17 cellular contexts compared by ENCODE assay signal in genomic region chr17:77841742-77842141, GRCh38.
A peak's percentile ranks its signal among the peaks of the same experiment; 100 is the strongest.
DNase-seq lines count a peak whose midpoint lies in the region; ATAC-seq, FAIRE-seq and TF ChIP-seq lines count a peak whose summit lies in the region.
"Had no signal": no experiment of that assay in that cellular context is flagged by ENCODE, and none has a peak within 500 bp of the region (broad histone marks: within the 10 kb centered on the region; RNA-seq: fewer than 3 reads in every experiment).

No MANE protein-coding gene starts in this region.

- H3K27me3 ChIP-seq in DND-41 (ENCODE audit: insufficient read depth, low read length, poor library complexity) (no peaks in the 10 kb centered on the region), pancreas (no peaks in the 10 kb centered on the region), GM23338 (ENCODE audit: insufficient read depth) (no peaks in the 10 kb centered on the region)
- H3K27me3 ChIP-seq: vagina had no signal

- no peaks in the 10 kb centered on the region for H3K9me2 ChIP-seq in GM23338 (ENCODE audit: insufficient read depth)

- ATAC-seq in DND-41 (ENCODE audit: insufficient read depth, low read depth) (no peak), Right ventricle myocardium superior (ENCODE audit: poor library complexity) (peak; percentile 76), pancreas (peak in 3 of 4 donors; percentile 42 to 62 (median 48)), GM23338 (no peak), GM19023 (IDR thresholded peaks at IDR 0.05; ENCODE audit: unreplicated experiment) (no peak)

- no peak overlapping the region for H3K9ac ChIP-seq in DND-41 (ENCODE audit: low read depth, low read length)

- intact Hi-C loops in Right ventricle myocardium superior (cut with DNase I) = no loop called here
- intact Hi-C loops in pancreas (cut with DNase I) = no loop called here

- peak overlapping the region; percentile 9 for H3K27ac Mint-ChIP-seq in activated CD4-positive, alpha-beta T cell treated with anti-CD3 and anti-CD28 coated beads, Interleukin-2, amount 10 ng/mL, durations not matched to agents 7 days and 5 days
- H3K27ac Mint-ChIP-seq in GM23338 = no peak overlapping the region
- H3K27ac Mint-ChIP-seq: activated T-helper 1 cell treated with anti-CD3 and anti-CD28 coated beads, Interleukin-12 subunit alpha, Interleukin-12 subunit beta, Interleukin-2, Interleukin-4 antibody, amounts not matched to agents 30 ng/mL and 10 ng/mL and 1 ng/mL, durations not matched to agents 14 hours and 24 hours and 36 hours had no signal

- H4K20me1 ChIP-seq in DND-41 (ENCODE audit: insufficient read depth, low read length) = no peaks in the 10 kb centered on the region
- no peaks in the 10 kb centered on the region for H4K20me1 ChIP-seq in GM23338 (replicated peaks; ENCODE audit: insufficient read depth)

- CTCF ChIA-PET in activated CD4-positive, alpha-beta T cell treated with anti-CD3 and anti-CD28 coated beads, Interleukin-2, amount 10 ng/mL, durations not matched to agents 7 days and 5 days (lab: Charles Lee) = no interaction called here

- H3K4me1 Mint-ChIP-seq in activated CD4-positive, alpha-beta T cell treated with anti-CD3 and anti-CD28 coated beads, Interleukin-2, amount 10 ng/mL, durations not matched to agents 7 days and 5 days = peaks cover 51% of the 10 kb centered on the region
- H3K4me1 Mint-ChIP-seq in GM23338 = peaks cover 14% of the 10 kb centered on the region

- no peak overlapping the region for H2AFZ ChIP-seq in DND-41 (ENCODE audit: low read depth, low read length)
- H2AFZ ChIP-seq in GM23338 = no peak overlapping the region

- H3F3A ChIP-seq in GM23338 (replicated peaks; ENCODE audit: low read depth) = no peaks in the 10 kb centered on the region

- H3K4me3 ChIP-seq in DND-41 (ENCODE audit: low read depth in 1 of 2, low read length in 2 of 2) (no peak overlapping the region), pancreas (no peak overlapping the region), GM23338 (no peak overlapping the region)
- H3K4me3 ChIP-seq: vagina had no signal

- H3K9me3 Mint-ChIP-seq in activated CD4-positive, alpha-beta T cell treated with anti-CD3 and anti-CD28 coated beads, Interleukin-2, amount 10 ng/mL, durations not matched to agents 7 days and 5 days = peaks cover 9% of the 10 kb centered on the region
- H3K9me3 Mint-ChIP-seq in GM23338 = peaks cover 2% of the 10 kb centered on the region; the same call in 2 of the 3 replicates

- H3K27ac ChIP-seq in DND-41 (ENCODE audit: low read length) = peak overlapping the region; percentile 95
- H3K27ac ChIP-seq in pancreas = no peak overlapping the region
- no peak overlapping the region for H3K27ac ChIP-seq in GM23338 (ENCODE audit: low read depth)
- H3K27ac ChIP-seq: vagina had no signal

- H3K4me2 ChIP-seq in DND-41 (ENCODE audit: insufficient read depth, low read length) (no peak overlapping the region), GM23338 (no peak overlapping the region)

- TF ChIP-seq CTCF in DND-41 (IDR thresholded peaks at IDR 0.05; ENCODE audit: borderline replicate concordance, extremely low read depth, low read length, poor library complexity, severe bottlenecking) (no peak), pancreas (IDR thresholded peaks at IDR 0.05) (no peak), GM23338 (conservative IDR thresholded peaks at IDR 0.05; ENCODE audit: low read depth in 2 of 2) (no peak)

- H3K4me1 ChIP-seq in DND-41 (ENCODE audit: insufficient read depth, low read length) (peaks cover 63% of the 10 kb centered on the region), pancreas (peaks cover 0 to 5% (median 0%) of the 10 kb centered on the region in 3 donors), GM23338 (ENCODE audit: insufficient read depth) (no peaks in the 10 kb centered on the region)

- peaks cover 3% of the 10 kb centered on the region for H3K27me3 Mint-ChIP-seq in activated CD4-positive, alpha-beta T cell treated with anti-CD3 and anti-CD28 coated beads, Interleukin-2, amount 10 ng/mL, durations not matched to agents 7 days and 5 days
- peaks cover 6% of the 10 kb centered on the region for H3K27me3 Mint-ChIP-seq in GM23338 (ENCODE audit: insufficient read depth, low read depth, poor library complexity)

- POLR2A ChIA-PET in activated CD4-positive, alpha-beta T cell treated with anti-CD3 and anti-CD28 coated beads, Interleukin-2, amount 10 ng/mL, durations not matched to agents 7 days and 5 days (lab: Charles Lee) = no interaction called here

- no peaks in the 10 kb centered on the region for H3K36me3 ChIP-seq in DND-41 (ENCODE audit: insufficient read depth, low read length)
- no peaks in the 10 kb centered on the region for H3K36me3 ChIP-seq in pancreas
- H3K36me3 ChIP-seq in GM23338 (ENCODE audit: insufficient read depth) = no peaks in the 10 kb centered on the region
- H3K36me3 ChIP-seq: vagina had no signal

- H3K79me2 ChIP-seq in DND-41 (ENCODE audit: insufficient read depth, low read length) (no peaks in the 10 kb centered on the region), GM23338 (replicated peaks; ENCODE audit: insufficient read depth) (no peaks in the 10 kb centered on the region)

- no peak for FAIRE-seq in pancreas (lab: Jason Lieb, UNC)
- FAIRE-seq: frontal cortex had no signal

- H3K9me3 ChIP-seq in DND-41 (ENCODE audit: insufficient read depth, low read length, severe bottlenecking) = peaks cover 2% of the 10 kb centered on the region
- no peaks in the 10 kb centered on the region for H3K9me3 ChIP-seq in pancreas
- H3K9me3 ChIP-seq: vagina had no signal

- no peak overlapping the region for H3K4me3 Mint-ChIP-seq in activated CD4-positive, alpha-beta T cell treated with anti-CD3 and anti-CD28 coated beads, Interleukin-2, amount 10 ng/mL, durations not matched to agents 7 days and 5 days
- no peak overlapping the region for H3K4me3 Mint-ChIP-seq in GM23338
- H3K4me3 Mint-ChIP-seq: activated T-helper 1 cell treated with anti-CD3 and anti-CD28 coated beads, Interleukin-12 subunit alpha, Interleukin-12 subunit beta, Interleukin-2, Interleukin-4 antibody, amounts not matched to agents 30 ng/mL and 10 ng/mL and 1 ng/mL, durations not matched to agents 14 hours and 24 hours and 36 hours had no signal

- no peak for DNase-seq in activated CD4-positive, alpha-beta T cell treated with anti-CD3 and anti-CD28 coated beads, Interleukin-2, amount 10 ng/mL, durations not matched to agents 7 days and 5 days
- DNase-seq in activated CD4-positive, alpha-beta T cell treated with anti-CD3 and anti-CD28 coated beads, Interleukin-2, amount 50 U/mL, for 4 hours = no peak
- DNase-seq in DND-41 = no peak
- DNase-seq in Right ventricle myocardium superior = peak; percentile 31
- DNase-seq in pancreas = peak in 1 of 6 donors; percentile 7
- DNase-seq in effector CD4-positive, alpha-beta T cell = no peak
- DNase-seq in GM23338 (ENCODE audit: low spot score) = no peak
- DNase-seq: ACHN; anterior cingulate cortex; central memory CD4-positive, alpha-beta T cell; NCI-H2171; SHP77 treated with DMSO at 0.1 percent for 48 hours; T-helper 1 cell had no signal

- WGBS in pancreas, 2 donors = 88 to 89% methylated on average over 3 of the region's 3 CpGs

- peaks cover 4% of the 10 kb centered on the region for H3K36me3 Mint-ChIP-seq in activated CD4-positive, alpha-beta T cell treated with anti-CD3 and anti-CD28 coated beads, Interleukin-2, amount 10 ng/mL, durations not matched to agents 7 days and 5 days (ENCODE audit: low read depth)
- no peaks in the 10 kb centered on the region for H3K36me3 Mint-ChIP-seq in GM23338 (ENCODE audit: low read depth)

TF ChIP-seq in GM23338, 12 proteins besides CTCF, POLR2A, EP300 and RAD21 (continues in another document):
- TF ChIP-seq JUNB (IDR thresholded peaks at IDR 0.05; ENCODE audit: unreplicated experiment) = no peak
- no peak for TF ChIP-seq CREB1 (CRISPR knock-in tag; IDR thresholded peaks at IDR 0.05; ENCODE audit: low read depth)
- TF ChIP-seq ZNF114 (CRISPR knock-in tag; IDR thresholded peaks at IDR 0.05) = no peak
- no peak for TF ChIP-seq REST (IDR thresholded peaks at IDR 0.05; ENCODE audit: unreplicated experiment)
- no peak for TF ChIP-seq POLR2AphosphoS5 (IDR thresholded peaks at IDR 0.05; ENCODE audit: low read depth)
- TF ChIP-seq EZH2phosphoT487 (IDR thresholded peaks at IDR 0.05; ENCODE audit: unreplicated experiment) = no peak
- TF ChIP-seq EZH2 (IDR thresholded peaks at IDR 0.05; ENCODE audit: low read depth, unreplicated experiment) = no peak
- TF ChIP-seq ETS1 (IDR thresholded peaks at IDR 0.05) = no peak
- no peak for TF ChIP-seq ZNF331 (CRISPR knock-in tag; IDR thresholded peaks at IDR 0.05; ENCODE audit: low read depth)
- TF ChIP-seq NANOG (IDR thresholded peaks at IDR 0.05; ENCODE audit: borderline replicate concordance) = no peak

Comparison
In these comparisons a context has a peak if more than half of its experiments do, and no peak if none do; other contexts are left out.
1. ATAC-seq: peak in Right ventricle myocardium superior (single experiment) and pancreas (3 of 4); none in DND-41 (single experiment), GM23338 (single experiment) and GM19023 (single experiment).